In the genomic region with DNA sequence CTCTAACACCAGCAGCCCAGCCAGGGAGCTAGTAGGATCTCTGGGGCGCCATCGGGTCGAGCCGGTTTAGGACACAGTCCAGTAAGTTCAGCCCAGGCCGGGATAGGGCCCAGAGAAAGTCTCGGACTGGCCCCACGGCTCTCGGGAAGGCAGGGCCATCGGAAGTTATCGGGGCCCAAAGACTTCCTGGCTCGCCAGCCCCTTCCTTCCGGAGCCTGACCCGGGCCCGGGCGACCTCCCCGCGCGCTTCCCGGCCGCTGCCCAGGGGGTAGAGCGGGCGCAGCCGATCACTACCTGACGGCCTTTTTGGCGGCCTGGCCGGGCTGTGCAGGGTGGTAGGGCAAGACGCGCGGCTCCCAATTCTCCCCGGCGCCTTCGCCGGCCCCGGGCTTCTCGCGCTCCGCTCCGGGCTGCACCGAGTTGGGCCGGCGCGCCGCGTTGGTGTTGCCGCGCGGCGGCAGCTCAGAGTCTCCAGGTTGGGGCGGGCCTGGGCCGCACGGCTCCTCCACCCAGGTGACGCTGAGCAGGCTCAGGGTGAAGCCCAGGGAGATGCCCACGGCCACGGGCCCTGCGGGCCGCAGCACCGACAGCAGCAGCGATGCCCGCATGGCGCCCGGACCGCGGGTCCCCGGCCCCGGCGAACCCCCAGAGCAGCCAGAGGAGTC, we compare ENCODE assay signal across 1 cellular context.
TF ChIP-seq lines count a peak whose summit lies in the region.

No MANE protein-coding gene starts in this region.

TF ChIP-seq in GM23338, 12 proteins besides CTCF, POLR2A, EP300 and RAD21:
- TF ChIP-seq, protein P1, sequence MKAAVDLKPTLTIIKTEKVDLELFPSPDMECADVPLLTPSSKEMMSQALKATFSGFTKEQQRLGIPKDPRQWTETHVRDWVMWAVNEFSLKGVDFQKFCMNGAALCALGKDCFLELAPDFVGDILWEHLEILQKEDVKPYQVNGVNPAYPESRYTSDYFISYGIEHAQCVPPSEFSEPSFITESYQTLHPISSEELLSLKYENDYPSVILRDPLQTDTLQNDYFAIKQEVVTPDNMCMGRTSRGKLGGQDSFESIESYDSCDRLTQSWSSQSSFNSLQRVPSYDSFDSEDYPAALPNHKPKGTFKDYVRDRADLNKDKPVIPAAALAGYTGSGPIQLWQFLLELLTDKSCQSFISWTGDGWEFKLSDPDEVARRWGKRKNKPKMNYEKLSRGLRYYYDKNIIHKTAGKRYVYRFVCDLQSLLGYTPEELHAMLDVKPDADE (IDR thresholded peaks at IDR 0.05): no peak
- TF ChIP-seq STAT1 (IDR thresholded peaks at IDR 0.05; ENCODE audit: unreplicated experiment) (no peak), ZNF331 (CRISPR knock-in tag; IDR thresholded peaks at IDR 0.05; ENCODE audit: low read depth) (no peak), JUNB (IDR thresholded peaks at IDR 0.05; ENCODE audit: unreplicated experiment) (no peak)
TF ChIP-seq in GM23338: peak in this region for 0.
